In genomic region chr1:25874209-25874608, GRCh38 we compare ENCODE assay signal across 10 cellular contexts. TPM values are rescaled to one million over a fixed set of nuclear protein-coding genes. Genes with fewer than 3 reads are reported as not detected.
DNase-seq lines count a peak whose midpoint lies in the region; ATAC-seq, FAIRE-seq and TF ChIP-seq lines count a peak whose summit lies in the region.
"Had no signal": no experiment of that assay in that cellular context is flagged by ENCODE, and none has a peak within 500 bp of the region (broad histone marks: within the 10 kb centered on the region; RNA-seq: fewer than 3 reads in every experiment).

No MANE protein-coding gene starts in this region.

- H3K4ac ChIP-seq in H1 (replicated peaks; ENCODE audit: insufficient read length, low read depth, low read length), result no peak overlapping the region

- H3K79me2 ChIP-seq in OCI-LY3 (ENCODE audit: low read length) (peaks cover 23% of the 10 kb centered on the region), H1 (ENCODE audit: control insufficient read depth in 1 of 2, insufficient read depth in 2 of 2, low read length in 2 of 2) (no peaks in the 10 kb centered on the region)

- no peak for TF ChIP-seq POLR2A in H1 (IDR thresholded peaks at IDR 0.05; ENCODE audit: control extremely low read depth in 1 of 2, low read depth in 2 of 2, low read length in 2 of 2)

- POLR2A ChIA-PET in H1 (lab: Charles Lee; ENCODE audit: partially characterized antibody), result interaction anchor here (1.2 to 4.1 kb wide), 11 partner anchors 9 to 143 kb away, joined by 3 to 29 read pairs (median 10); partner anchors contain the start of genes MTFR1L and STMN1

- no peaks in the 10 kb centered on the region for H3K9me3 ChIP-seq in OCI-LY3 (ENCODE audit: insufficient read depth, low read length)
- H3K9me3 ChIP-seq in H1 (ENCODE audit: insufficient read depth in 2 of 2, low read depth in 1 of 2, low read length in 1 of 2), result no peaks in the 10 kb centered on the region
- no peaks in the 10 kb centered on the region for H3K9me3 ChIP-seq in neuron (ENCODE audit: low read length)

- no peak overlapping the region for H4K8ac ChIP-seq in H1 (ENCODE audit: extremely low read depth, insufficient read depth, low read length)

- H2BK20ac ChIP-seq in H1 (ENCODE audit: low read length), result no peak overlapping the region

- ATAC-seq in HG03520 (IDR thresholded peaks at IDR 0.05; ENCODE audit: unreplicated experiment) (no peak), HG03108 (IDR thresholded peaks at IDR 0.05; ENCODE audit: unreplicated experiment) (no peak)

- no peak overlapping the region for H4K5ac ChIP-seq in H1 (ENCODE audit: insufficient read length, low read depth, low read length)

- peak overlapping the region; percentile 27; the same call in 1 of the 2 replicates for H2BK12ac ChIP-seq in H1 (ENCODE audit: low read depth, low read length)

- H2BK15ac ChIP-seq in H1 (ENCODE audit: low read length), result no peak overlapping the region

- no peak overlapping the region for H3K27ac ChIP-seq in OCI-LY3 (ENCODE audit: low read length)
- no peak overlapping the region for H3K27ac ChIP-seq in H1 (ENCODE audit: low read depth, low read length)

- CTCF ChIA-PET in H1 (lab: Charles Lee; ENCODE audit: partially characterized antibody), result interaction anchor here (1.1 to 4.0 kb wide), 4 partner anchors 19 to 143 kb away, joined by 3 to 25 read pairs (median 8); partner anchors contain the start of gene PAFAH2

- H4K91ac ChIP-seq in H1 (replicated peaks; ENCODE audit: insufficient read length, low read length), result peak overlapping the region; percentile 30

- H3K36me3 ChIP-seq in OCI-LY3 (replicated peaks; ENCODE audit: low read depth, low read length) (no peaks in the 10 kb centered on the region), H1 (ENCODE audit: control insufficient read depth in 2 of 4, insufficient read depth in 4 of 4, low read length in 3 of 4) (no peaks in the 10 kb centered on the region), neuron (ENCODE audit: insufficient read depth, low read length) (no peaks in the 10 kb centered on the region)

- peaks cover 2% of the 10 kb centered on the region for H3K79me1 ChIP-seq in H1 (ENCODE audit: low read depth, low read length)

- peak overlapping the region; percentile 78 for H3K4me3 ChIP-seq in AG10803 (ENCODE audit: low read length)
- H3K4me3 ChIP-seq in OCI-LY3 (ENCODE audit: low read length), result peak overlapping the region; percentile 91
- H3K4me3 ChIP-seq in H1 (ENCODE audit: extremely low read depth in 1 of 4, insufficient read depth in 2 of 4, low read depth in 3 of 4, low read length in 4 of 4), result peak overlapping the region in 1 of 4 experiments; percentile 69; a peak in 1 of 8 replicates
- H3K4me3 ChIP-seq in neuron (ENCODE audit: low read length), result peak overlapping the region; percentile 57

- FAIRE-seq in H1 (lab: Jason Lieb, UNC), result no peak
- FAIRE-seq: TTC549 had no signal

- H2AFZ ChIP-seq in OCI-LY3 (ENCODE audit: low read depth, low read length) (no peak overlapping the region), H1 (ENCODE audit: low read length) (no peak overlapping the region), neuron (ENCODE audit: low read depth, low read length) (no peak overlapping the region)

- H2AK5ac ChIP-seq in H1 (ENCODE audit: low read depth, low read length), result no peak overlapping the region

- no peak overlapping the region for H3K14ac ChIP-seq in H1 (ENCODE audit: insufficient read length)

- H3K18ac ChIP-seq in H1 (ENCODE audit: extremely low read depth, low read length), result 0 out of 2 replicates have a peak overlapping the region, but pooled peaks have one; percentile 32

- TF ChIP-seq RAD21 in H1 (IDR thresholded peaks at IDR 0.05 in 1 of 2, conservative IDR thresholded peaks at IDR 0.05 in 1 of 2; ENCODE audit: low read depth in 2 of 2, low read length in 2 of 2), result no peak

- no peaks in the 10 kb centered on the region for H3K27me3 ChIP-seq in OCI-LY3 (ENCODE audit: low read depth, low read length)
- H3K27me3 ChIP-seq in H1 (replicated peaks in 1 of 4; ENCODE audit: control insufficient read depth in 3 of 4, extremely low read depth in 1 of 4, insufficient read depth in 3 of 4, low read length in 3 of 4), result peaks cover 0 to 3% (median 1%) of the 10 kb centered on the region in 4 experiments; a peak in 4 of 7 replicates
- H3K27me3 ChIP-seq in neuron (ENCODE audit: insufficient read depth, low read length), result no peaks in the 10 kb centered on the region

- no peak overlapping the region for H3K56ac ChIP-seq in H1 (replicated peaks; ENCODE audit: insufficient read length, low read depth, low read length)

- no peak overlapping the region for H2BK5ac ChIP-seq in H1 (ENCODE audit: low read depth, low read length)

- no peak overlapping the region for H2BK120ac ChIP-seq in H1 (replicated peaks; ENCODE audit: low read depth, low read length)

- H3K9ac ChIP-seq in OCI-LY3 (ENCODE audit: low read length) (peak overlapping the region; percentile 86), H1 (replicated peaks in 1 of 4; ENCODE audit: extremely low read depth in 1 of 4, low read depth in 3 of 4, low read length in 3 of 4) (no peak overlapping the region)

- 93% methylated on average over 3 of the region's 3 CpGs; no CpG with 5 or more reads in 1 of the 2 experiments for WGBS in H1 (ENCODE audit: extremely low coverage in 1 of 2, insufficient coverage in 1 of 2, insufficient read length in 1 of 2, insufficient replicate concordance in 2 of 2, low coverage in 1 of 2, low lambda C conversion rate in 2 of 2, missing lambda C conversion rate in 1 of 2), 2 experiments

- DNase-seq in AG10803 (ENCODE audit: low read depth) (no peak), H1 (ENCODE audit: low read depth in 1 of 2, low spot score in 2 of 2) (no peak), cerebellum (ENCODE audit: low spot score) (no peak), NCI-H82 treated with DMSO at 0.1 percent for 48 hours (lab: John Stamatoyannopoulos, UW; ENCODE audit: unreplicated experiment) (no peak)
- DNase-seq: NCI-H524 had no signal

- H3K4me2 ChIP-seq in OCI-LY3 (ENCODE audit: low read length) (peak overlapping the region; percentile 87), H1 (ENCODE audit: insufficient read depth in 1 of 2, low read depth in 2 of 2, low read length in 2 of 2) (peak overlapping the region in 1 of 2 experiments; percentile 79; a peak in 2 of 4 replicates)

- TF ChIP-seq CTCF in AG10803 (conservative IDR thresholded peaks at IDR 0.05; ENCODE audit: low read length) (no peak), OCI-LY3 (IDR thresholded peaks at IDR 0.05; ENCODE audit: low read depth, low read length) (no peak), H1 (IDR thresholded peaks at IDR 0.05; ENCODE audit: control extremely low read depth in 1 of 3, insufficient read depth in 1 of 3, low read depth in 1 of 3, low read length in 3 of 3) (no peak)

- H3K23ac ChIP-seq in H1 (ENCODE audit: insufficient read length), result no peak overlapping the region

- H3K23me2 ChIP-seq in H1 (ENCODE audit: low read depth, low read length), result peaks cover 8% of the 10 kb centered on the region

- no peak for TF ChIP-seq EP300 in H1 (IDR thresholded peaks at IDR 0.05; ENCODE audit: borderline replicate concordance in 1 of 2, low read depth in 2 of 2, low read length in 2 of 2)

- H4K20me1 ChIP-seq in OCI-LY3 (ENCODE audit: insufficient read depth, low read length) (no peaks in the 10 kb centered on the region), H1 (replicated peaks in 1 of 2; ENCODE audit: control insufficient read depth in 1 of 2, insufficient read depth in 2 of 2, low read length in 2 of 2) (no peaks in the 10 kb centered on the region)

- peaks cover 16% of the 10 kb centered on the region for H3K4me1 ChIP-seq in OCI-LY3 (ENCODE audit: low read length)
- H3K4me1 ChIP-seq in H1 (replicated peaks in 1 of 4; ENCODE audit: control insufficient read depth in 3 of 4, insufficient read depth in 4 of 4, low read length in 3 of 4), result peaks cover 0 to 16% (median 11%) of the 10 kb centered on the region in 4 experiments; a peak in 5 of 7 replicates
- H3K4me1 ChIP-seq in neuron (ENCODE audit: insufficient read depth, low read length), result peaks cover 16% of the 10 kb centered on the region

RNA-seq across cellular contexts. Expression of gene PAQR7, which starts 1.3 kb away (rescaled TPM):
- 7.3 and 7.7 TPM in 2 replicates for total RNA-seq in H1 (2021; fragmentation: NEBNext Ultra II Directional; extraction: Animal tissue kit (Norgen Biotek cat#: 25700))
- polyA plus RNA-seq in H1 (2011; rRNA removed), result 7.4 and 9.0 TPM in 2 replicates
- polyA plus RNA-seq in H1 (2011; cell fraction: cytosol; rRNA removed), result 6.5 TPM
- 6.1 TPM for polyA plus RNA-seq in H1 (2011; cell fraction: nucleus; rRNA removed)
- polyA plus RNA-seq in H1 (2012, experiment 1 of 2), result 6.2 to 8.2 TPM (median 7.5 TPM) in 4 replicates
- polyA plus RNA-seq in H1 (2012, experiment 2 of 2), result 6.0 TPM
- 7.1 TPM for polyA plus RNA-seq in H1 (2013, experiment 1 of 2)
- 8.3 TPM for polyA plus RNA-seq in H1 (2013, experiment 2 of 2)
- 10.1 and 10.5 TPM in 2 replicates for polyA minus RNA-seq in H1 (2011; rRNA and poly(A)+ RNA removed)
- 7.6 TPM for polyA minus RNA-seq in H1 (2011; cell fraction: cytosol; rRNA and poly(A)+ RNA removed)
- 4.5 TPM for polyA minus RNA-seq in H1 (2011; cell fraction: nucleus; rRNA and poly(A)+ RNA removed)
- 6.4 TPM for total RNA-seq in cerebellum

RNA-seq across cellular contexts. Expression of gene AUNIP, which starts 15.0 kb away (rescaled TPM):
- 22.9 and 23.2 TPM in 2 replicates for total RNA-seq in H1 (2021; fragmentation: NEBNext Ultra II Directional; extraction: Animal tissue kit (Norgen Biotek cat#: 25700))
- polyA plus RNA-seq in H1 (2011; rRNA removed), result 15.4 and 18.6 TPM in 2 replicates
- polyA plus RNA-seq in H1 (2011; cell fraction: cytosol; rRNA removed), result 16.5 TPM
- 13.9 TPM for polyA plus RNA-seq in H1 (2011; cell fraction: nucleus; rRNA removed)
- 14.8 to 20.4 TPM (median 15.7 TPM) in 4 replicates for polyA plus RNA-seq in H1 (2012, experiment 1 of 2)
- polyA plus RNA-seq in H1 (2012, experiment 2 of 2), result 12.1 TPM
- polyA plus RNA-seq in H1 (2013, experiment 1 of 2), result 14.6 TPM
- 15.5 TPM for polyA plus RNA-seq in H1 (2013, experiment 2 of 2)
- 19.1 and 23.3 TPM in 2 replicates for polyA minus RNA-seq in H1 (2011; rRNA and poly(A)+ RNA removed)
- 12.3 TPM for polyA minus RNA-seq in H1 (2011; cell fraction: cytosol; rRNA and poly(A)+ RNA removed)
- 29.0 TPM for polyA minus RNA-seq in H1 (2011; cell fraction: nucleus; rRNA and poly(A)+ RNA removed)
- total RNA-seq in cerebellum, result 1.9 TPM

RNA-seq across cellular contexts. Expression of gene STMN1, which starts 32.0 kb away (rescaled TPM):
- total RNA-seq in H1 (2021; fragmentation: NEBNext Ultra II Directional; extraction: Animal tissue kit (Norgen Biotek cat#: 25700)), result 561 and 564 TPM in 2 replicates
- 78.4 and 116 TPM in 2 replicates for polyA plus RNA-seq in H1 (2011; rRNA removed)
- 189 TPM for polyA plus RNA-seq in H1 (2011; cell fraction: cytosol; rRNA removed)
- polyA plus RNA-seq in H1 (2011; cell fraction: nucleus; rRNA removed), result 60.2 TPM
- polyA plus RNA-seq in H1 (2012, experiment 1 of 2), result 352 to 483 TPM (median 373 TPM) in 4 replicates
- polyA plus RNA-seq in H1 (2012, experiment 2 of 2), result 113 TPM
- polyA plus RNA-seq in H1 (2013, experiment 1 of 2), result 403 TPM
- polyA plus RNA-seq in H1 (2013, experiment 2 of 2), result 416 TPM
- polyA minus RNA-seq in H1 (2011; rRNA and poly(A)+ RNA removed), result 28.0 and 32.8 TPM in 2 replicates
- polyA minus RNA-seq in H1 (2011; cell fraction: cytosol; rRNA and poly(A)+ RNA removed), result 51.4 TPM
- polyA minus RNA-seq in H1 (2011; cell fraction: nucleus; rRNA and poly(A)+ RNA removed), result 64.6 TPM
- 281 TPM for total RNA-seq in cerebellum

RNA-seq across cellular contexts. Expression of gene MTFR1L, which starts 54.5 kb away (rescaled TPM):
- 20.8 and 23.1 TPM in 2 replicates for total RNA-seq in H1 (2021; fragmentation: NEBNext Ultra II Directional; extraction: Animal tissue kit (Norgen Biotek cat#: 25700))
- polyA plus RNA-seq in H1 (2011; rRNA removed), result 23.1 and 39.9 TPM in 2 replicates
- 25.9 TPM for polyA plus RNA-seq in H1 (2011; cell fraction: cytosol; rRNA removed)
- polyA plus RNA-seq in H1 (2011; cell fraction: nucleus; rRNA removed), result 27.3 TPM
- 20.5 to 26.2 TPM (median 22.8 TPM) in 4 replicates for polyA plus RNA-seq in H1 (2012, experiment 1 of 2)
- 21.2 TPM for polyA plus RNA-seq in H1 (2012, experiment 2 of 2)
- 17.5 TPM for polyA plus RNA-seq in H1 (2013, experiment 1 of 2)
- 15.3 TPM for polyA plus RNA-seq in H1 (2013, experiment 2 of 2)
- 23.2 and 27.4 TPM in 2 replicates for polyA minus RNA-seq in H1 (2011; rRNA and poly(A)+ RNA removed)
- 10.6 TPM for polyA minus RNA-seq in H1 (2011; cell fraction: cytosol; rRNA and poly(A)+ RNA removed)
- 16.7 TPM for polyA minus RNA-seq in H1 (2011; cell fraction: nucleus; rRNA and poly(A)+ RNA removed)
- 39.0 TPM for total RNA-seq in cerebellum
